Comparison of ENCODE assay signal across 9 cellular contexts in genomic region chr15:84816694-84817460, GRCh38. TPM values are rescaled to one million over a fixed set of nuclear protein-coding genes. Genes with fewer than 3 reads are reported as not detected.
DNase-seq lines count a peak whose midpoint lies in the region; ATAC-seq, FAIRE-seq and TF ChIP-seq lines count a peak whose summit lies in the region.
"Had no signal": no experiment of that assay in that cellular context is flagged by ENCODE, and none has a peak within 500 bp of the region (broad histone marks: within the 10 kb centered on the region; RNA-seq: fewer than 3 reads in every experiment).

TSS of gene ALPK3 (plus strand) at chr15:84817356. CDS start at chr15:84817453, 97 bp downstream.

- no peaks in the 10 kb centered on the region for H3K27me3 ChIP-seq in HUES6 (ENCODE audit: control insufficient read depth, insufficient read depth, low read length)
- H3K27me3 ChIP-seq in HepG2 (ENCODE audit: control insufficient read depth in 1 of 2, insufficient read depth in 2 of 2, low read length in 2 of 2) = no peaks in the 10 kb centered on the region
- H3K27me3 ChIP-seq in CD8-positive, alpha-beta memory T cell (ENCODE audit: insufficient read depth, low read length, poor library complexity, severe bottlenecking) = no peaks in the 10 kb centered on the region
- H3K27me3 ChIP-seq: ovary had no signal

- peaks cover 6 to 13% of the 10 kb centered on the region in 2 donors for H3K4me1 Mint-ChIP-seq in stimulated activated naive B cell treated with anti-CD40 and anti-IgM and Interleukin-4, amounts not matched to agents 10 μg/mL and 1 μg/mL and 100 μg/mL, for 72 hours
- H3K4me1 Mint-ChIP-seq in CD8-positive, alpha-beta memory T cell = peaks cover 5 to 11% (median 10%) of the 10 kb centered on the region in 3 donors

- TF ChIP-seq POLR2A in HepG2 (IDR thresholded peaks at IDR 0.05; ENCODE audit: insufficient read depth in 1 of 2, low read depth in 2 of 2, low read length in 2 of 2) = no peak

- TF ChIP-seq RAD21 in HepG2 (CRISPR knock-in tag; IDR thresholded peaks at IDR 0.05) = no peak

- intact Hi-C loops in HepG2 (cut with micrococcal nuclease; ENCODE audit: unreplicated experiment) = loop anchor here (10.0 kb wide), 2 partner anchors 62 to 162 kb away; partner anchors contain the start of genes NMB and WDR73

- H2AFZ ChIP-seq in HepG2 (ENCODE audit: low read length) = no peak within 1 kb of the TSS

- TF ChIP-seq EP300 in HepG2 (IDR thresholded peaks at IDR 0.05; ENCODE audit: low read depth in 2 of 2, low read length in 2 of 2) (no peak), HepG2 (CRISPR knock-in tag; IDR thresholded peaks at IDR 0.05; ENCODE audit: borderline replicate concordance) (no peak)

- peaks cover 22 to 27% of the 10 kb centered on the region in 2 donors for H3K27me3 Mint-ChIP-seq in stimulated activated naive B cell treated with anti-CD40 and anti-IgM and Interleukin-4, amounts not matched to agents 10 μg/mL and 1 μg/mL and 100 μg/mL, for 72 hours
- H3K27me3 Mint-ChIP-seq in CD8-positive, alpha-beta memory T cell = peaks cover 9 to 18% of the 10 kb centered on the region in 2 donors

- H4K20me1 ChIP-seq in HepG2 (ENCODE audit: insufficient read depth, low read length) = no peaks in the 10 kb centered on the region

- ATAC-seq in HepG2 = no peak
- peak; percentile 33 to 56 for ATAC-seq in stimulated activated naive B cell treated with anti-CD40 and anti-IgM and Interleukin-4, amounts not matched to agents 10 μg/mL and 1 μg/mL and 100 μg/mL, for 72 hours (replicated peaks)
- no peak for ATAC-seq in GM21390 (IDR thresholded peaks at IDR 0.05; ENCODE audit: unreplicated experiment)

- peak within 1 kb of the TSS; percentile 78 for H3K4me2 ChIP-seq in HepG2 (ENCODE audit: low read depth, low read length)

- POLR2A ChIA-PET in HepG2 (lab: Yijun Ruan, JAX) (no interaction called here), HEK293T (lab: Yijun Ruan, JAX) (no interaction called here)
- POLR2A ChIA-PET in CD8-positive, alpha-beta memory T cell (lab: Charles Lee) = interaction anchor here (0.6 kb wide), 1 partner anchor 228 kb away, joined by 3 read pairs; no protein-coding TSS in a partner anchor

- in situ Hi-C loops in HepG2 (cut with HindIII; ENCODE audit: extremely low pct_ligation_motif_present, low pct_unique_long_range_greater_than_20kb) = no loop called here

- peak within 1 kb of the TSS; percentile 87 for H3K9ac ChIP-seq in HUES6 (ENCODE audit: low read length)
- H3K9ac ChIP-seq in HepG2 (ENCODE audit: insufficient read depth, low read depth, low read length) = 0 out of 2 replicates have a peak within 1 kb of the TSS, but pooled peaks have one; percentile 11

- H3K4me3 ChIP-seq in HUES6 (ENCODE audit: low read depth, low read length) (peak within 1 kb of the TSS; percentile 56), HepG2 (replicated peaks in 1 of 3; ENCODE audit: insufficient read depth in 1 of 3, low read depth in 2 of 3, low read length in 3 of 3) (peak within 1 kb of the TSS in 1 of 3 experiments; percentile 45; a peak in 1 of 6 replicates)
- H3K4me3 ChIP-seq in CD8-positive, alpha-beta memory T cell (ENCODE audit: low read length) = no peak within 1 kb of the TSS
- H3K4me3 ChIP-seq: ovary had no signal

- no peak for FAIRE-seq in HepG2 (lab: Jason Lieb, UNC)

- DNase-seq in dermis blood vessel endothelial cell (peak; percentile 87), HepG2 (ENCODE audit: low spot score) (no peak), HEK293T (ENCODE audit: extremely low spot score) (no peak), activated gamma-delta T cell (lab: John Stamatoyannopoulos, UW) (no peak)
- no peak for DNase-seq in stimulated activated naive B cell treated with anti-CD40 and anti-IgM and Interleukin-4, amounts not matched to agents 10 μg/mL and 1 μg/mL and 100 μg/mL, for 72 hours
- DNase-seq in CD8-positive, alpha-beta memory T cell = no peak
- DNase-seq: ovary had no signal

- no peaks in the 10 kb centered on the region for H3K79me2 ChIP-seq in HepG2 (ENCODE audit: insufficient read depth, low read length)

- no TSS peak for BruUV-seq in HepG2 (replicated peaks; lab: Mats Ljungman, UMichigan)

- H3K4me1 ChIP-seq in HUES6 (ENCODE audit: control insufficient read depth, insufficient read depth, low read length) (peaks cover 39% of the 10 kb centered on the region), HepG2 (ENCODE audit: insufficient read depth, low read length) (peaks cover 61% of the 10 kb centered on the region)
- H3K4me1 ChIP-seq in CD8-positive, alpha-beta memory T cell (ENCODE audit: insufficient read depth, low read length) = peaks cover 8% of the 10 kb centered on the region

- no peaks in the 10 kb centered on the region for H3K36me3 ChIP-seq in HUES6 (ENCODE audit: control insufficient read depth, insufficient read depth, low read length)
- H3K36me3 ChIP-seq in HepG2 (replicated peaks in 1 of 2; ENCODE audit: control insufficient read depth in 1 of 2, insufficient read depth in 2 of 2, low read length in 2 of 2) = no peaks in the 10 kb centered on the region
- H3K36me3 ChIP-seq in CD8-positive, alpha-beta memory T cell (ENCODE audit: insufficient read depth, low read length) = no peaks in the 10 kb centered on the region
- H3K36me3 ChIP-seq: ovary had no signal

- no peaks in the 10 kb centered on the region for H3K9me3 Mint-ChIP-seq in stimulated activated naive B cell treated with anti-CD40 and anti-IgM and Interleukin-4, amounts not matched to agents 10 μg/mL and 1 μg/mL and 100 μg/mL, for 72 hours
- no peaks in the 10 kb centered on the region for H3K9me3 Mint-ChIP-seq in CD8-positive, alpha-beta memory T cell

- CTCF ChIA-PET in HepG2 (lab: Yijun Ruan, JAX; ENCODE audit: low intra/inter-chr PET ratio, low total read pairs) (no interaction called here), HEK293T (lab: Yijun Ruan, JAX) (no interaction called here)
- CTCF ChIA-PET in CD8-positive, alpha-beta memory T cell (lab: Charles Lee) = no interaction called here

- WGBS in HepG2 (ENCODE audit: low lambda C conversion rate) = 96% methylated on average over 44 of the region's 61 CpGs

- no peak for TF ChIP-seq CTCF in HepG2 (CRISPR knock-in tag; IDR thresholded peaks at IDR 0.05)

- H3K4me3 Mint-ChIP-seq in stimulated activated naive B cell treated with anti-CD40 and anti-IgM and Interleukin-4, amounts not matched to agents 10 μg/mL and 1 μg/mL and 100 μg/mL, for 72 hours = peak within 1 kb of the TSS in 1 of 2 donors; percentile 41
- no peak within 1 kb of the TSS for H3K4me3 Mint-ChIP-seq in CD8-positive, alpha-beta memory T cell

- H3K27ac Mint-ChIP-seq in stimulated activated naive B cell treated with anti-CD40 and anti-IgM and Interleukin-4, amounts not matched to agents 10 μg/mL and 1 μg/mL and 100 μg/mL, for 72 hours = peak within 1 kb of the TSS; percentile 33
- H3K27ac Mint-ChIP-seq in CD8-positive, alpha-beta memory T cell = peak within 1 kb of the TSS in 3 of 8 donors; percentile 23 to 70 (median 29)

- peak within 1 kb of the TSS; percentile 75; the same call in 1 of the 2 replicates for H3K27ac ChIP-seq in HUES6 (ENCODE audit: low read depth, low read length)
- no peak within 1 kb of the TSS for H3K27ac ChIP-seq in HepG2 (ENCODE audit: extremely low read length, insufficient read depth, low read length)
- H3K27ac ChIP-seq in CD8-positive, alpha-beta memory T cell (ENCODE audit: low read depth, low read length) = no peak within 1 kb of the TSS

- peaks cover 7 to 16% of the 10 kb centered on the region in 2 donors for H3K36me3 Mint-ChIP-seq in stimulated activated naive B cell treated with anti-CD40 and anti-IgM and Interleukin-4, amounts not matched to agents 10 μg/mL and 1 μg/mL and 100 μg/mL, for 72 hours
- H3K36me3 Mint-ChIP-seq in CD8-positive, alpha-beta memory T cell = peaks cover 0 to 2% (median 0%) of the 10 kb centered on the region in 3 donors

- H3K9me3 ChIP-seq in HUES6 (ENCODE audit: control insufficient read depth, insufficient read depth, low read depth, low read length) (no peaks in the 10 kb centered on the region), HepG2 (ENCODE audit: low read length) (no peaks in the 10 kb centered on the region)
- H3K9me3 ChIP-seq in CD8-positive, alpha-beta memory T cell (ENCODE audit: low read length) = no peaks in the 10 kb centered on the region
- H3K9me3 ChIP-seq: ovary had no signal

TF ChIP-seq in HEK293T, 16 proteins besides CTCF, POLR2A, EP300 and RAD21 (continues in another document):
- no peak for TF ChIP-seq PKNOX1 (IDR thresholded peaks at IDR 0.05)

RNA-seq across cellular contexts. Expression of gene ALPK3, which starts in this region (rescaled TPM):
- total RNA-seq in dermis blood vessel endothelial cell (38.8 and 64.6 TPM in 2 replicates), HepG2 (2016; rRNA removed; fragmentation: Illumina TruSeq; extraction: Trizol) (0.03 and 0.04 TPM in 2 replicates)
- under 0.01 TPM in 1 of 2 replicates, not detected in the other for total RNA-seq in HepG2 (2016; cell fraction: cytosol; rRNA removed; fragmentation: Illumina TruSeq; extraction: Trizol; ENCODE audit: low read depth)
- total RNA-seq in HepG2 (2016; cell fraction: insoluble cytoplasmic fraction; rRNA removed; fragmentation: Illumina TruSeq; extraction: Trizol) = 0.03 and 0.04 TPM in 2 replicates
- total RNA-seq in HepG2 (2016; cell fraction: membrane; rRNA removed; fragmentation: Illumina TruSeq; extraction: Trizol) = not detected in 2 replicates
- total RNA-seq in HepG2 (2016; cell fraction: nucleus; rRNA removed; fragmentation: Illumina TruSeq; extraction: Trizol) = 0.03 and 0.34 TPM in 2 replicates
- 0.10 and 0.42 TPM in 2 replicates for polyA plus RNA-seq in HepG2 (2011; rRNA removed)
- polyA plus RNA-seq in HepG2 (2011; cell fraction: cytosol; rRNA removed) = 0.03 and 0.05 TPM in 2 replicates
- 0.31 and 0.56 TPM in 2 replicates for polyA plus RNA-seq in HepG2 (2011; cell fraction: nucleus; rRNA removed)
- polyA plus RNA-seq in HepG2 (2012) = 0.13 and 0.16 TPM in 2 replicates
- polyA plus RNA-seq in HepG2 (2016; cell fraction: cytosol; fragmentation: Illumina TruSeq; extraction: Trizol; ENCODE audit: low read depth) = not detected in 2 replicates
- 0.02 TPM in 1 of 2 replicates, not detected in the other for polyA plus RNA-seq in HepG2 (2016; cell fraction: insoluble cytoplasmic fraction; fragmentation: Illumina TruSeq; extraction: Trizol; ENCODE audit: low read depth)
- not detected in 2 replicates for polyA plus RNA-seq in HepG2 (2016; cell fraction: membrane; fragmentation: Illumina TruSeq; extraction: Trizol; ENCODE audit: low read depth)
- polyA plus RNA-seq in HepG2 (2016; cell fraction: nucleus; fragmentation: Illumina TruSeq; extraction: Trizol; ENCODE audit: insufficient read depth, low read depth) = 0.12 TPM in 1 of 2 replicates, not detected in the other
- 0.10 and 0.65 TPM in 2 replicates for polyA minus RNA-seq in HepG2 (2011; rRNA and poly(A)+ RNA removed; ENCODE audit: low replicate concordance)
- polyA minus RNA-seq in HepG2 (2011; cell fraction: cytosol; rRNA and poly(A)+ RNA removed) = not detected in 2 replicates
- polyA minus RNA-seq in HepG2 (2011; cell fraction: nucleus; rRNA and poly(A)+ RNA removed) = 0.12 and 0.13 TPM in 2 replicates
- under 1 TPM; 0.07 to 0.18 TPM for total RNA-seq in CD8-positive, alpha-beta memory T cell
- 0.03 TPM for polyA plus RNA-seq in CD8-positive, alpha-beta memory T cell

Comparison
In these comparisons a context has a peak if more than half of its experiments do, and no peak if none do; other contexts are left out.
1. RNA of gene ALPK3 (total RNA-seq): 38.8 to 64.6 TPM in dermis blood vessel endothelial cell; 0.07 to 0.18 TPM in CD8-positive, alpha-beta memory T cell and under 0.01 to 0.34 TPM in HepG2; every median in the first group is over 10 times any median in the second.
2. ATAC-seq: peak in stimulated activated naive B cell treated with anti-CD40 and anti-IgM and Interleukin-4, amounts not matched to agents 10 μg/mL and 1 μg/mL and 100 μg/mL, for 72 hours (2 of 2); none in HepG2 (single experiment) and GM21390 (single experiment).